Comparison of ENCODE assay signal across 1 cellular context in genomic region chr2:241350878-241351639, GRCh38.
TF ChIP-seq lines count a peak whose summit lies in the region.

No MANE protein-coding gene starts in this region.

TF ChIP-seq in HepG2, 621 proteins besides CTCF, POLR2A, EP300 and RAD21 (continued from another document and continues in another):
- TF ChIP-seq PRPF4 (IDR thresholded peaks at IDR 0.05; ENCODE audit: low read depth, low read length, poor library complexity, severe bottlenecking), result no peak
- peak; percentile 23; the same call in 1 of the 2 replicates for TF ChIP-seq NFKBIZ (CRISPR knock-in tag; IDR thresholded peaks at IDR 0.05)
- no peak; the same call in 1 of the 2 replicates for TF ChIP-seq ZNF879 (CRISPR knock-in tag; IDR thresholded peaks at IDR 0.05)
- TF ChIP-seq BRF2 (CRISPR knock-in tag; IDR thresholded peaks at IDR 0.05), result no peak
- no peak for TF ChIP-seq ZNF292 (CRISPR knock-in tag; IDR thresholded peaks at IDR 0.05; ENCODE audit: borderline replicate concordance, low read depth)
- no peak for TF ChIP-seq SNAI1 (CRISPR knock-in tag; IDR thresholded peaks at IDR 0.05; ENCODE audit: borderline replicate concordance)
- TF ChIP-seq PBX2 (CRISPR knock-in tag; IDR thresholded peaks at IDR 0.05), result no peak; the same call in none of the 2 replicates
- no peak for TF ChIP-seq ZNF850 (CRISPR knock-in tag; conservative IDR thresholded peaks at IDR 0.05)
- TF ChIP-seq FOXK2 (IDR thresholded peaks at IDR 0.05), result no peak
- no peak for TF ChIP-seq PHB2 (IDR thresholded peaks at IDR 0.05; ENCODE audit: partially characterized antibody)
- no peak for TF ChIP-seq SRY (CRISPR knock-in tag; IDR thresholded peaks at IDR 0.05)
- no peak for TF ChIP-seq SATB2 (CRISPR knock-in tag; IDR thresholded peaks at IDR 0.05)
- TF ChIP-seq MEIS1 (CRISPR knock-in tag; IDR thresholded peaks at IDR 0.05; ENCODE audit: borderline replicate concordance), result no peak
- no peak for TF ChIP-seq PCBP2 (optimal IDR thresholded peaks at IDR 0.05; ENCODE audit: low read depth, low read length, poor library complexity, severe bottlenecking)
- TF ChIP-seq ZNF124 (CRISPR knock-in tag; IDR thresholded peaks at IDR 0.05), result no peak
- TF ChIP-seq ZNF326 (CRISPR knock-in tag; IDR thresholded peaks at IDR 0.05; ENCODE audit: borderline replicate concordance), result no peak
- no peak for TF ChIP-seq ZNF567 (CRISPR knock-in tag; IDR thresholded peaks at IDR 0.05; ENCODE audit: borderline replicate concordance)
- no peak for TF ChIP-seq PLRG1 (conservative IDR thresholded peaks at IDR 0.05)
- TF ChIP-seq ZNF235 (CRISPR knock-in tag; IDR thresholded peaks at IDR 0.05; ENCODE audit: borderline replicate concordance), result no peak
- TF ChIP-seq ATAD3A (CRISPR knock-in tag; IDR thresholded peaks at IDR 0.05), result no peak
- no peak for TF ChIP-seq ATF5 (CRISPR knock-in tag; IDR thresholded peaks at IDR 0.05; ENCODE audit: low read depth)
- TF ChIP-seq ISL2 (CRISPR knock-in tag; IDR thresholded peaks at IDR 0.05), result peak; percentile 24; the same call in 1 of the 2 replicates
- no peak for TF ChIP-seq RBFOX2 (IDR thresholded peaks at IDR 0.05; ENCODE audit: low read depth, low read length)
- peak; percentile 38; the same call in 1 of the 2 replicates for TF ChIP-seq ZSCAN9 (CRISPR knock-in tag; IDR thresholded peaks at IDR 0.05; ENCODE audit: borderline replicate concordance)
- no peak for TF ChIP-seq ZNF746 (CRISPR knock-in tag; IDR thresholded peaks at IDR 0.05)
- no peak for TF ChIP-seq KLF15 (CRISPR knock-in tag; IDR thresholded peaks at IDR 0.05; ENCODE audit: borderline replicate concordance)
- TF ChIP-seq ZNF740 (CRISPR knock-in tag; IDR thresholded peaks at IDR 0.05), result no peak
- TF ChIP-seq AHR (CRISPR knock-in tag; IDR thresholded peaks at IDR 0.05), result no peak
- no peak for TF ChIP-seq PCBP1 (IDR thresholded peaks at IDR 0.05; ENCODE audit: borderline replicate concordance, low read depth, low read length)
- no peak for TF ChIP-seq TERF1 (CRISPR knock-in tag; IDR thresholded peaks at IDR 0.05)
- TF ChIP-seq TMF1 (CRISPR knock-in tag; IDR thresholded peaks at IDR 0.05; ENCODE audit: low read depth), result no peak
- no peak for TF ChIP-seq IKZF4 (CRISPR knock-in tag; IDR thresholded peaks at IDR 0.05; ENCODE audit: borderline replicate concordance, low read depth, not compliant biosample characterization)
- TF ChIP-seq DNMT1 (CRISPR knock-in tag; IDR thresholded peaks at IDR 0.05), result no peak
- no peak for TF ChIP-seq CBX1 (IDR thresholded peaks at IDR 0.05; ENCODE audit: low read depth)
- peak; percentile 22; the same call in 1 of the 2 replicates for TF ChIP-seq ATF6 (CRISPR knock-in tag; conservative IDR thresholded peaks at IDR 0.05)
- no peak for TF ChIP-seq CC2D1A (CRISPR knock-in tag; IDR thresholded peaks at IDR 0.05)
- no peak; the same call in 1 of the 2 replicates for TF ChIP-seq ZNF12 (CRISPR knock-in tag; IDR thresholded peaks at IDR 0.05)
- no peak for TF ChIP-seq ZNF251 (CRISPR knock-in tag; IDR thresholded peaks at IDR 0.05)
- no peak for TF ChIP-seq LRRFIP1 (CRISPR knock-in tag; conservative IDR thresholded peaks at IDR 0.05)
- TF ChIP-seq KIAA2018 (CRISPR knock-in tag; IDR thresholded peaks at IDR 0.05; ENCODE audit: borderline replicate concordance), result no peak
- TF ChIP-seq ZNF496 (CRISPR knock-in tag; IDR thresholded peaks at IDR 0.05; ENCODE audit: insufficient replicate concordance), result no peak
